In the genomic region with DNA sequence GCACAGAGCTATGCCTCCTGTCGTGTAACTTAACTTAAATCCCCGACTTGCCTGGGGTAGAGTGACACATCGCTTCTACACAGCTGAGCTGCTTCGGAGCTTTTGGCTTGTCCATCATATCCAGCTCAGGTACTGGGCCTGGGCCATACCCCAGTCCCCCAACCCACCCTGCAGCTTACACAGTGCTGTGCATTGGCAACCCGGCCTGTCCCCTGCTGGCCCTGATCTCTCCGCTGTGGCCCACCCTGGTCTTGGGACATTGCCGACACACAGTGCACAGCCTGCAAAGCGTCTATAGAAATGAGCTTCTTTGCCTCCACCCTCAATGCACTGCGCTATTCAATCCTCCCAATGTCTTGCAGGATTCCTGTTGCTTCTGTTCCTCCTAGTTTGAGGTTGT, we compare ENCODE assay signal across 7 cellular contexts.
"Had no signal": no experiment of that assay in that cellular context is flagged by ENCODE, and none has a peak within 500 bp of the region (broad histone marks: within the 10 kb centered on the region; RNA-seq: fewer than 3 reads in every experiment).

No MANE protein-coding gene starts in this region.

- DNase-seq: GM23248, GOT3, H7, HFFc6, IMR-90 had no signal

- H3K4me3 Mint-ChIP-seq: HFFc6 had no signal

- H3K27ac Mint-ChIP-seq: HFFc6 had no signal

- ATAC-seq: HCT116, K562 had no signal
